27 cellular contexts compared by ENCODE assay signal in genomic region chr3:109835958-109836357, GRCh38.
"Had no signal": no experiment of that assay in that cellular context is flagged by ENCODE, and none has a peak within 500 bp of the region (broad histone marks: within the 10 kb centered on the region; RNA-seq: fewer than 3 reads in every experiment).

No MANE protein-coding gene starts in this region.

- H3K4me1 ChIP-seq: stomach, suprapubic skin, testis, thyroid gland, tibial artery, tibial nerve, transverse colon, upper lobe of left lung, upper lobe of right lung, uterus, vagina had no signal

- H3K4me3 ChIP-seq: stomach, suprapubic skin, testis, thoracic aorta, thyroid gland, tibial artery, tibial nerve, transverse colon, upper lobe of left lung, upper lobe of right lung, uterus, vagina had no signal

- H3K9me3 ChIP-seq: stomach, suprapubic skin, testis, thoracic aorta, thyroid gland, tibial artery, tibial nerve, transverse colon, upper lobe of left lung, upper lobe of right lung, uterus, vagina had no signal

- H3K27me3 ChIP-seq: stomach, suprapubic skin, testis, thyroid gland, tibial artery, tibial nerve, transverse colon, upper lobe of left lung, upper lobe of right lung, uterus, vagina had no signal

- FAIRE-seq: urothelium cell line had no signal

- H3K27ac ChIP-seq: stomach, suprapubic skin, testis, thoracic aorta, thyroid gland, tibial artery, tibial nerve, transverse colon, upper lobe of left lung, upper lobe of right lung, uterus, vagina had no signal

- DNase-seq: stimulated activated CD4-positive, alpha-beta T cell treated with anti-CD3 and anti-CD28 coated beads, Interleukin-2, amount 100 ng/mL, for 48 hours; stimulated activated CD4-positive, alpha-beta T cell treated with anti-CD3 and anti-CD28 coated beads, Interleukin-4, amount 100 ng/mL, for 1 hour; stimulated activated CD4-positive, alpha-beta T cell treated with anti-CD3 and anti-CD28 coated beads, Interleukin-4, amount 100 ng/mL, for 24 hours; stimulated activated CD4-positive, alpha-beta T cell treated with anti-CD3 and anti-CD28 coated beads, Interleukin-4, amount 100 ng/mL, for 4 hours; stimulated activated CD8-positive, alpha-beta memory T cell treated with anti-CD3 and anti-CD28 coated beads, Interleukin-4, amount 100 ng/mL, for 48 hours; stimulated activated naive B cell treated with anti-CD40 and anti-IgM and Interleukin-4, amounts not matched to agents 10 μg/mL and 1 μg/mL and 100 μg/mL, for 72 hours; stimulated activated naive CD4-positive, alpha-beta T cell; stimulated activated naive CD4-positive, alpha-beta T cell treated with Interleukin-2 at 50 U/mL for 16 hours; stimulated activated naive CD8-positive, alpha-beta T cell treated with anti-CD3 and anti-CD28 coated beads, Interleukin-15, amount 100 ng/mL, for 72 hours; stimulated activated naive CD8-positive, alpha-beta T cell treated with anti-CD3 and anti-CD28 coated beads, Interleukin-15, Interleukin-2, amounts not matched to agents 100 U/mL and 50 U/mL, for 24 hours; stomach; substantia nigra; testis; thyroid gland; tibial artery; transverse colon; trophoblast cell; upper lobe of left lung; upper lobe of right lung; uterus had no signal

- H3K36me3 ChIP-seq: stomach, suprapubic skin, thoracic aorta, thyroid gland, tibial artery, tibial nerve, transverse colon, upper lobe of left lung, upper lobe of right lung, uterus, vagina had no signal

- ATAC-seq: stimulated activated effector memory CD8-positive, alpha-beta T cell treated with anti-CD3 and anti-CD28 coated beads, Interleukin-12 subunit alpha, Interleukin-12 subunit beta, amount 100 ng/mL, for 72 hours; stimulated activated memory B cell treated with anti-CD40 and anti-IgM and Interleukin-4, amounts not matched to agents 10 μg/mL and 1 μg/mL and 100 μg/mL, for 72 hours; stimulated activated naive B cell treated with anti-CD40 and anti-IgM and Interleukin-4, amounts not matched to agents 10 μg/mL and 1 μg/mL and 100 μg/mL, for 72 hours; stimulated activated naive CD8-positive, alpha-beta T cell treated with anti-CD3 and anti-CD28 coated beads, Interleukin-15, amount 100 ng/mL, for 72 hours; stimulated activated naive CD8-positive, alpha-beta T cell treated with anti-CD3 and anti-CD28 coated beads, Interleukin-15, Interleukin-2, amounts not matched to agents 100 U/mL and 50 U/mL, for 24 hours; upper lobe of right lung had no signal
